34 cellular contexts compared by ENCODE assay signal in the genomic region with DNA sequence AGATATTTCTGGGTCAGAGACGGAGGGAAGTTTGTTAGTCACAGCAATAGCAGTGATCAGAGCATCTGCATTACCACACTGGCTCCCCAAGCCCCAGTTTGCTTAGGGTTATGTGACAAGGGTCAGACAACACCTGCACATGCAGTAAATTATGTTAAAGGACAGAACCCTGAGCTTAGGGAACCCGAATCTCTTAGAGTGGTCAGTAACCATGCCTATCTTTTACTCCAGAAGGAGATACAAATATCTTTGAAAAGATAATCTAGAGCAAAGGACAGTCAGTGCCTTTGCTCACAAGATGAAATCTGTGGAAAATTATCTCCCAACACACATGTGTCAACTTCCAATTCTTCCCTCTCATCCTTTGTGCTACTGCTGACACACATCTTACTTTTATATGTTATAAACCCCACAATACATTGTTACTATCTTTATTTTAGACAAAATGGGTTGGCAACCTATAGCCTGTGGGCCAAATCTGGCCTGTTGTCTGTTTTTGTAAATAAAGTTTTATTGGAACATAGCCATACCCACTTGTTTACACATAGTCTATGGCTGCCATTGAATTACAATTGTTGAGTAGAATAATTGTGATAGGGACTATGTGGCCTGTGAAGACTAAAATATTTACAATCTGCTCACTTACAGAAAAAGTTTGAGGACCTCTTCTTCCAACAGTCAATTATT.
DNase-seq lines count a peak whose midpoint lies in the region; ATAC-seq, FAIRE-seq and TF ChIP-seq lines count a peak whose summit lies in the region.
"Had no signal": no experiment of that assay in that cellular context is flagged by ENCODE, and none has a peak within 500 bp of the region (broad histone marks: within the 10 kb centered on the region; RNA-seq: fewer than 3 reads in every experiment).

No MANE protein-coding gene starts in this region.

- SMC1A ChIA-PET in GM12878 (lab: Charles Lee; ENCODE audit: uncharacterized antibody, unreplicated experiment) = no interaction called here

- no TSS peak for BruUV-seq in GM12878 (replicated peaks; lab: Mats Ljungman, UMichigan)
- BruUV-seq in K562 (replicated peaks; lab: Mats Ljungman, UMichigan) = no TSS peak

- no peaks in the 10 kb centered on the region for H3K9me1 ChIP-seq in K562 (ENCODE audit: control insufficient read depth, insufficient read depth, low read length)

- H3K27ac ChIP-seq in GM12878 (ENCODE audit: control insufficient read depth, insufficient read depth) = no peak overlapping the region
- H3K27ac ChIP-seq in K562 (ENCODE audit: extremely low read depth, low read depth, low read length) = no peak overlapping the region
- H3K27ac ChIP-seq: 22Rv1; A549; BLaER1; BLaER1 treated with 17β-estradiol and CSF1 and Interleukin-3, amounts not matched to agents 10 nM and 100 nM; C4-2B had no signal

- no peak for TF ChIP-seq CTCF in D721Med (IDR thresholded peaks at IDR 0.05; ENCODE audit: insufficient read depth, missing control alignments)
- no peak for TF ChIP-seq CTCF in GM12878 (IDR thresholded peaks at IDR 0.05 in 2 of 3, conservative IDR thresholded peaks at IDR 0.05 in 1 of 3; ENCODE audit: control insufficient read depth in 2 of 3, extremely low read depth in 1 of 3, insufficient read depth in 1 of 3, low read depth in 3 of 3, low read length in 3 of 3)
- no peak for TF ChIP-seq CTCF in K562 (IDR thresholded peaks at IDR 0.05 in 2 of 3, conservative IDR thresholded peaks at IDR 0.05 in 1 of 3; ENCODE audit: insufficient read depth in 2 of 3, low read depth in 1 of 3, low read length in 3 of 3)

- TF ChIP-seq EP300 in GM12878 (IDR thresholded peaks at IDR 0.05; ENCODE audit: borderline replicate concordance in 1 of 2, control insufficient read depth in 1 of 2, low read depth in 2 of 2, low read length in 2 of 2) (no peak), K562 (IDR thresholded peaks at IDR 0.05; ENCODE audit: low read length) (no peak)

- no peak overlapping the region for H3K4me3 ChIP-seq in GM12878
- no peak overlapping the region for H3K4me3 ChIP-seq in K562
- H3K4me3 ChIP-seq: A549; BLaER1; BLaER1 treated with 17β-estradiol and CSF1 and Interleukin-3, amounts not matched to agents 10 nM and 100 nM had no signal

- in situ Hi-C loops in GM12878 (cut with MboI) = no loop called here
- in situ Hi-C loops in K562 (cut with MboI) = no loop called here

- peaks cover 0 to 3% of the 10 kb centered on the region in 2 experiments; a peak in 2 of 4 replicates for H3K36me3 ChIP-seq in GM12878 (ENCODE audit: control insufficient read depth in 2 of 2, insufficient read depth in 2 of 2, low read length in 1 of 2)
- no peaks in the 10 kb centered on the region for H3K36me3 ChIP-seq in K562 (ENCODE audit: control insufficient read depth, insufficient read depth, low read length)
- H3K36me3 ChIP-seq: BE2C had no signal

- intact Hi-C loops in GM12878 (cut with micrococcal nuclease; ENCODE audit: unreplicated experiment) = no loop called here
- intact Hi-C loops in K562 (cut with micrococcal nuclease) = no loop called here

- CTCF ChIA-PET in GM12878 (lab: Yijun Ruan, JAX) = interaction anchor here (1.2 kb wide), 1 partner anchor 8 kb away, joined by 7 read pairs; no protein-coding TSS in a partner anchor
- CTCF ChIA-PET in K562 (lab: Yijun Ruan, JAX; ENCODE audit: low intra/inter-chr PET ratio) = no interaction called here

- FAIRE-seq in D721Med (lab: Jason Lieb, UNC) (peak; percentile 29), GM12892 (lab: Jason Lieb, UNC) (peak; percentile 33), GM12878 (lab: Jason Lieb, UNC) (no peak), K562 (lab: Jason Lieb, UNC) (no peak)
- FAIRE-seq: A204.1, A549 had no signal

- DNase-seq in D721Med (ENCODE audit: insufficient read length, low spot score) = no peak
- no peak for DNase-seq in GM12892 (ENCODE audit: insufficient read length)
- DNase-seq in GM12878 (ENCODE audit: low read depth, low spot score) = no peak
- peak in 1 of 4 experiments; percentile 6 for DNase-seq in K562 (ENCODE audit: extremely low read depth in 1 of 4, low spot score in 3 of 4)
- DNase-seq in stimulated activated CD4-positive, alpha-beta T cell treated with anti-CD3 and anti-CD28 coated beads, Interleukin-15, amount 100 ng/mL, for 24 hours = no peak
- no peak for DNase-seq in SKM-1 (lab: John Stamatoyannopoulos, UW; ENCODE audit: unreplicated experiment)
- DNase-seq in NCI-H748 (lab: John Stamatoyannopoulos, UW; ENCODE audit: unreplicated experiment) = no peak
- DNase-seq: 8988T; ACHN; AML-193; BE2C; C1 segment of cervical spinal cord; Caco-2; Calu3; CD4-positive, alpha-beta memory T cell; CD4-positive, alpha-beta T cell; CD4-positive, CD25-positive, alpha-beta regulatory T cell; CD8-positive, alpha-beta memory T cell; CD8-positive, alpha-beta T cell; COR-L47; DMS 273 treated with DMSO at 0.1 percent for 48 hours; DMS153; DMS53; DMS79; DMS79 treated with DMSO at 0.1 percent for 48 hours; DND-41; EL had no signal

- H4K20me1 ChIP-seq in GM12878 (ENCODE audit: control insufficient read depth, insufficient read depth) = no peaks in the 10 kb centered on the region
- no peaks in the 10 kb centered on the region for H4K20me1 ChIP-seq in K562 (replicated peaks; ENCODE audit: control insufficient read depth, insufficient read depth, low read length)
- H4K20me1 ChIP-seq: BLaER1; BLaER1 treated with 17β-estradiol and CSF1 and Interleukin-3, amounts not matched to agents 10 nM and 100 nM had no signal

- H3K9me3 ChIP-seq in GM12878 (replicated peaks; ENCODE audit: control insufficient read depth, insufficient read depth, low read length) (no peaks in the 10 kb centered on the region; the same call in 2 of the 3 replicates), K562 (replicated peaks; ENCODE audit: control insufficient read depth, insufficient read depth, low read depth, low read length) (no peaks in the 10 kb centered on the region)
- H3K9me3 ChIP-seq: A549, BE2C, Caco-2 had no signal

- 93% methylated on average over 2 of the region's 2 CpGs for WGBS in GM12878 (ENCODE audit: insufficient coverage, insufficient replicate concordance, low lambda C conversion rate, missing lambda C conversion rate)
- WGBS in K562 (ENCODE audit: insufficient coverage, low coverage, missing lambda C conversion rate) = 10% methylated on average over 2 of the region's 2 CpGs

- H2AFZ ChIP-seq in GM12878 (ENCODE audit: control insufficient read depth, low read depth, low read length) = no peak overlapping the region
- no peak overlapping the region for H2AFZ ChIP-seq in K562 (ENCODE audit: low read depth, low read length)

- H3K4me2 ChIP-seq in GM12878 (ENCODE audit: control insufficient read depth, insufficient read depth) (no peak overlapping the region), K562 (ENCODE audit: insufficient read depth, low read length) (no peak overlapping the region)
- H3K4me2 ChIP-seq: A549; BLaER1; BLaER1 treated with 17β-estradiol and CSF1 and Interleukin-3, amounts not matched to agents 10 nM and 100 nM had no signal

- H3K27me3 ChIP-seq in GM12878 (replicated peaks in 1 of 2; ENCODE audit: control insufficient read depth in 2 of 2, insufficient read depth in 2 of 2, low read length in 1 of 2) (no peaks in the 10 kb centered on the region), K562 (ENCODE audit: control insufficient read depth in 2 of 2, insufficient read depth in 2 of 2, low read length in 2 of 2) (no peaks in the 10 kb centered on the region)
- H3K27me3 ChIP-seq: BE2C; BLaER1; BLaER1 treated with 17β-estradiol and CSF1 and Interleukin-3, amounts not matched to agents 10 nM and 100 nM had no signal

- no peaks in the 10 kb centered on the region for H3K79me2 ChIP-seq in GM12878 (ENCODE audit: control insufficient read depth, insufficient read depth, low read length)
- H3K79me2 ChIP-seq in K562 (ENCODE audit: control insufficient read depth, insufficient read depth, low read length) = no peaks in the 10 kb centered on the region

- ATAC-seq in GM12878 (no peak), K562 (no peak), GM19455 (IDR thresholded peaks at IDR 0.05; ENCODE audit: unreplicated experiment) (no peak)
- ATAC-seq: A549; CD8-positive, alpha-beta T cell had no signal

- RAD21 ChIA-PET in GM12878 (lab: Charles Lee; ENCODE audit: unreplicated experiment) = no interaction called here

- POLR2A ChIA-PET in GM12878 (lab: Charles Lee) = no interaction called here
- POLR2A ChIA-PET in K562 (lab: Yijun Ruan, JAX) = no interaction called here

- TF ChIP-seq POLR2A in GM12892 (IDR thresholded peaks at IDR 0.05; ENCODE audit: low read depth, low read length) (no peak), GM12878 (IDR thresholded peaks at IDR 0.05; ENCODE audit: low read depth, low read length) (no peak), K562 (conservative IDR thresholded peaks at IDR 0.05) (no peak)

- TF ChIP-seq RAD21 in GM12878 (IDR thresholded peaks at IDR 0.05; ENCODE audit: insufficient read depth, low read depth, low read length) = no peak
- TF ChIP-seq RAD21 in K562 (CRISPR knock-in tag; conservative IDR thresholded peaks at IDR 0.05 in 1 of 2, IDR thresholded peaks at IDR 0.05 in 1 of 2) = no peak

- no peaks in the 10 kb centered on the region for H3K4me1 ChIP-seq in GM12878 (ENCODE audit: control insufficient read depth, insufficient read depth, low read length)
- H3K4me1 ChIP-seq in K562 (replicated peaks in 1 of 2; ENCODE audit: control insufficient read depth in 2 of 2, insufficient read depth in 2 of 2, low read length in 2 of 2) = peaks cover 0 to 5% of the 10 kb centered on the region in 2 experiments; a peak in 2 of 5 replicates
- H3K4me1 ChIP-seq: A549; BLaER1; BLaER1 treated with 17β-estradiol and CSF1 and Interleukin-3, amounts not matched to agents 10 nM and 100 nM; Caco-2 had no signal

- no peak overlapping the region for H3K9ac ChIP-seq in GM12878 (ENCODE audit: control insufficient read depth, insufficient read depth, low read length)
- H3K9ac ChIP-seq in K562 (ENCODE audit: insufficient read depth in 1 of 2, low read depth in 2 of 2, low read length in 2 of 2) = no peak overlapping the region
- H3K9ac ChIP-seq: BLaER1; BLaER1 treated with 17β-estradiol and CSF1 and Interleukin-3, amounts not matched to agents 10 nM and 100 nM had no signal

TF ChIP-seq in K562, 482 proteins besides CTCF, POLR2A, EP300 and RAD21 (continues in another document):
- no peak for TF ChIP-seq HEY1 (CRISPR knock-in tag; IDR thresholded peaks at IDR 0.05; ENCODE audit: borderline replicate concordance)
- TF ChIP-seq CBFA2T2 (conservative IDR thresholded peaks at IDR 0.05) = peak; percentile 60
- TF ChIP-seq TAL1 (IDR thresholded peaks at IDR 0.05) = peak; percentile 49
- TF ChIP-seq CCNT2 (IDR thresholded peaks at IDR 0.05; ENCODE audit: borderline replicate concordance, extremely low read depth, insufficient read length, low read depth, low read length) = no peak
- TF ChIP-seq RCOR1 (IDR thresholded peaks at IDR 0.05; ENCODE audit: borderline replicate concordance in 1 of 2, low read depth in 2 of 2, low read length in 2 of 2) = peak in 1 of 2 experiments; percentile 42; a peak in 1 of 4 replicates
- TF ChIP-seq FOSL1 (tag; conservative IDR thresholded peaks at IDR 0.05) = peak; percentile 62
- no peak for TF ChIP-seq HDAC8 (tag; IDR thresholded peaks at IDR 0.05)
- TF ChIP-seq POLR2H (tag; IDR thresholded peaks at IDR 0.05; ENCODE audit: low read depth) = no peak
- TF ChIP-seq ZNF316 (IDR thresholded peaks at IDR 0.05) = no peak
- no peak for TF ChIP-seq ZNF584 (CRISPR knock-in tag; IDR thresholded peaks at IDR 0.05; ENCODE audit: low read depth)
